ENCODE assay signal across 8 cellular contexts in genomic region chr17:81400939-81401726, GRCh38. TPM values are rescaled to one million over a fixed set of nuclear protein-coding genes. Genes with fewer than 3 reads are reported as not detected.
DNase-seq lines count a peak whose midpoint lies in the region; ATAC-seq, FAIRE-seq and TF ChIP-seq lines count a peak whose summit lies in the region.

No MANE protein-coding gene starts in this region.

- H3K9ac ChIP-seq in kidney (ENCODE audit: low read length in 2 of 2) = peak overlapping the region; percentile 48 to 75

- DNase-seq in HL-60 (ENCODE audit: low read depth in 1 of 2, low spot score in 1 of 2) (peak in 1 of 2 experiments; percentile 20), astrocyte of the spinal cord (ENCODE audit: low read depth, low spot score) (no peak), kidney (no peak), OCI-M1 (lab: John Stamatoyannopoulos, UW) (no peak), COLO829 (ENCODE audit: low spot score) (no peak), DMS153 treated with DMSO at 0.1 percent for 48 hours (lab: John Stamatoyannopoulos, UW; ENCODE audit: unreplicated experiment) (no peak)
- DNase-seq in stimulated activated naive B cell treated with anti-CD40 and anti-IgM and Interleukin-4, amounts not matched to agents 10 μg/mL and 1 μg/mL and 100 μg/mL, for 72 hours = no peak
- DNase-seq in effector CD4-positive, alpha-beta T cell = no peak

- intact Hi-C loops in kidney (cut with DNase I) = no loop called here

- no peak for FAIRE-seq in kidney (lab: Jason Lieb, UNC)

- peaks cover 40 to 67% of the 10 kb centered on the region in 2 donors for H3K27me3 Mint-ChIP-seq in stimulated activated naive B cell treated with anti-CD40 and anti-IgM and Interleukin-4, amounts not matched to agents 10 μg/mL and 1 μg/mL and 100 μg/mL, for 72 hours

- in situ Hi-C loops in astrocyte of the spinal cord (cut with HindIII; ENCODE audit: low sequenced_read_pairs) = loop anchor here (10.0 kb wide), 1 partner anchor 114 kb away; the partner anchor contains the start of gene ACTG1

- H3K27ac Mint-ChIP-seq in stimulated activated naive B cell treated with anti-CD40 and anti-IgM and Interleukin-4, amounts not matched to agents 10 μg/mL and 1 μg/mL and 100 μg/mL, for 72 hours = peak overlapping the region; percentile 69

- H3K36me3 Mint-ChIP-seq in stimulated activated naive B cell treated with anti-CD40 and anti-IgM and Interleukin-4, amounts not matched to agents 10 μg/mL and 1 μg/mL and 100 μg/mL, for 72 hours = peaks cover 1 to 3% of the 10 kb centered on the region in 2 donors

- H3K9me3 Mint-ChIP-seq in stimulated activated naive B cell treated with anti-CD40 and anti-IgM and Interleukin-4, amounts not matched to agents 10 μg/mL and 1 μg/mL and 100 μg/mL, for 72 hours = no peaks in the 10 kb centered on the region

- H3K9me3 ChIP-seq in kidney (ENCODE audit: control insufficient read depth in 1 of 2, low read length in 2 of 2) = no peaks in the 10 kb centered on the region

- TF ChIP-seq CTCF in HL-60 (IDR thresholded peaks at IDR 0.05; ENCODE audit: insufficient read depth, low read length) (no peak), astrocyte of the spinal cord (IDR thresholded peaks at IDR 0.05; ENCODE audit: low read depth, low read length) (no peak), kidney (IDR thresholded peaks at IDR 0.05; ENCODE audit: borderline replicate concordance, extremely low read depth, insufficient read depth) (no peak)

- ATAC-seq in stimulated activated naive B cell treated with anti-CD40 and anti-IgM and Interleukin-4, amounts not matched to agents 10 μg/mL and 1 μg/mL and 100 μg/mL, for 72 hours (replicated peaks) = no peak

- H3K4me1 ChIP-seq in kidney (ENCODE audit: control insufficient read depth in 1 of 2, insufficient read depth in 1 of 2, low read depth in 1 of 2, low read length in 2 of 2) = peaks cover 37 to 41% of the 10 kb centered on the region in 2 donors

- H3K27ac ChIP-seq in HL-60 (replicated peaks) (peak overlapping the region; percentile 95), kidney (ENCODE audit: low read depth in 2 of 2, low read length in 2 of 2) (peak overlapping the region; percentile 76 to 80)

- H3K4me3 ChIP-seq in HL-60 (replicated peaks; ENCODE audit: insufficient read depth, low read length) = peak overlapping the region; percentile 51
- H3K4me3 ChIP-seq in astrocyte of the spinal cord (ENCODE audit: low read depth, low read length) = peak overlapping the region; percentile 56
- H3K4me3 ChIP-seq in kidney (ENCODE audit: low read length in 2 of 2) = peak overlapping the region in 1 of 2 donors; percentile 67

- peak overlapping the region in 1 of 2 donors; percentile 80 for H3K4me3 Mint-ChIP-seq in stimulated activated naive B cell treated with anti-CD40 and anti-IgM and Interleukin-4, amounts not matched to agents 10 μg/mL and 1 μg/mL and 100 μg/mL, for 72 hours

- H3K36me3 ChIP-seq in kidney (ENCODE audit: control insufficient read depth in 1 of 2, insufficient read depth in 2 of 2, low read length in 2 of 2) = no peaks in the 10 kb centered on the region

- peaks cover 19 to 41% of the 10 kb centered on the region in 2 donors for H3K4me1 Mint-ChIP-seq in stimulated activated naive B cell treated with anti-CD40 and anti-IgM and Interleukin-4, amounts not matched to agents 10 μg/mL and 1 μg/mL and 100 μg/mL, for 72 hours

- H3K27me3 ChIP-seq in HL-60 (ENCODE audit: insufficient read depth, poor library complexity, severe bottlenecking) = no peaks in the 10 kb centered on the region

RNA-seq across cellular contexts. Expression of gene BAHCC1, which starts 5.9 kb away (rescaled TPM):
- 20.5 TPM for total RNA-seq in kidney
- polyA plus RNA-seq in kidney (ENCODE audit: insufficient read depth, low read depth, low replicate concordance) = 2.6 TPM
